13 cellular contexts compared by ENCODE assay signal in genomic region chr16:49638696-49639629, GRCh38.
DNase-seq lines count a peak whose midpoint lies in the region; ATAC-seq, FAIRE-seq and TF ChIP-seq lines count a peak whose summit lies in the region.
"Had no signal": no experiment of that assay in that cellular context is flagged by ENCODE, and none has a peak within 500 bp of the region (broad histone marks: within the 10 kb centered on the region; RNA-seq: fewer than 3 reads in every experiment).

No MANE protein-coding gene starts in this region.

- H3K36me3 ChIP-seq in DND-41 (ENCODE audit: insufficient read depth, low read length) (no peaks in the 10 kb centered on the region), K562 (ENCODE audit: control insufficient read depth, insufficient read depth, low read length) (no peaks in the 10 kb centered on the region), hepatocyte (replicated peaks; ENCODE audit: insufficient read depth, low read depth) (no peaks in the 10 kb centered on the region)
- H3K36me3 ChIP-seq: WERI-Rb-1 had no signal

- no peak for TF ChIP-seq EP300 in K562 (IDR thresholded peaks at IDR 0.05; ENCODE audit: low read length)

- TF ChIP-seq CTCF in DND-41 (IDR thresholded peaks at IDR 0.05; ENCODE audit: borderline replicate concordance, extremely low read depth, low read length, poor library complexity, severe bottlenecking) (no peak), K562 (IDR thresholded peaks at IDR 0.05 in 2 of 3, conservative IDR thresholded peaks at IDR 0.05 in 1 of 3; ENCODE audit: insufficient read depth in 2 of 3, low read depth in 1 of 3, low read length in 3 of 3) (no peak), hepatocyte (IDR thresholded peaks at IDR 0.05; ENCODE audit: poor library complexity) (no peak), progenitor cell of endocrine pancreas (IDR thresholded peaks at IDR 0.05; ENCODE audit: unreplicated experiment) (no peak)

- no peaks in the 10 kb centered on the region for H3K27me3 ChIP-seq in DND-41 (ENCODE audit: insufficient read depth, low read length, poor library complexity)
- H3K27me3 ChIP-seq in K562 (ENCODE audit: control insufficient read depth in 2 of 2, insufficient read depth in 2 of 2, low read length in 2 of 2), result peaks cover 31 to 78% of the 10 kb centered on the region in 2 experiments; a peak in 4 of 5 replicates
- no peaks in the 10 kb centered on the region for H3K27me3 ChIP-seq in hepatocyte

- H3K9me1 ChIP-seq in K562 (ENCODE audit: control insufficient read depth, insufficient read depth, low read length), result no peaks in the 10 kb centered on the region

- in situ Hi-C loops in K562 (cut with MboI), result no loop called here
- in situ Hi-C loops in KBM-7 (cut with MboI; ENCODE audit: low pct_unique_long_range_greater_than_20kb, low sequenced_read_pairs), result no loop called here

- no peaks in the 10 kb centered on the region for H3K9me3 Mint-ChIP-seq in progenitor cell of endocrine pancreas (ENCODE audit: low read depth)
- H3K9me3 Mint-ChIP-seq: activated naive CD8-positive, alpha-beta T cell treated with anti-CD3 and anti-CD28 coated beads, Interleukin-2, amount 10 ng/mL, durations not matched to agents 7 days and 5 days; dendritic cell treated with granulocyte-macrophage colony-stimulating factor and Interleukin-4, amounts not matched to agents 40 ng/mL and 50 ng/mL, for 4 days had no signal

- H3K79me2 ChIP-seq in DND-41 (ENCODE audit: insufficient read depth, low read length) (no peaks in the 10 kb centered on the region), K562 (ENCODE audit: control insufficient read depth, insufficient read depth, low read length) (no peaks in the 10 kb centered on the region), hepatocyte (no peaks in the 10 kb centered on the region)

- peak overlapping the region; percentile 67 for H3K27ac ChIP-seq in DND-41 (ENCODE audit: low read length)
- no peak overlapping the region for H3K27ac ChIP-seq in K562 (ENCODE audit: extremely low read depth, low read depth, low read length)
- peak overlapping the region; percentile 88 for H3K27ac ChIP-seq in hepatocyte
- H3K27ac ChIP-seq: KMS-11 had no signal

- no peaks in the 10 kb centered on the region for H4K20me1 ChIP-seq in DND-41 (ENCODE audit: insufficient read depth, low read length)
- peaks cover 13% of the 10 kb centered on the region for H4K20me1 ChIP-seq in K562 (replicated peaks; ENCODE audit: control insufficient read depth, insufficient read depth, low read length)
- H4K20me1 ChIP-seq in hepatocyte (ENCODE audit: insufficient read depth, poor library complexity, severe bottlenecking), result no peaks in the 10 kb centered on the region

- FAIRE-seq in K562 (lab: Jason Lieb, UNC), result no peak

- no peak for ATAC-seq in DND-41 (ENCODE audit: insufficient read depth, low read depth)
- ATAC-seq in K562, result no peak
- no peak for ATAC-seq in HG02588 (IDR thresholded peaks at IDR 0.05; ENCODE audit: unreplicated experiment)

- TF ChIP-seq POLR2A in K562 (conservative IDR thresholded peaks at IDR 0.05), result no peak

- H3K27ac Mint-ChIP-seq in progenitor cell of endocrine pancreas, result peak overlapping the region; percentile 87
- H3K27ac Mint-ChIP-seq: activated naive CD8-positive, alpha-beta T cell treated with anti-CD3 and anti-CD28 coated beads, Interleukin-2, amount 10 ng/mL, durations not matched to agents 7 days and 5 days; dendritic cell treated with granulocyte-macrophage colony-stimulating factor and Interleukin-4, amounts not matched to agents 40 ng/mL and 50 ng/mL, for 4 days had no signal

- CTCF ChIA-PET in K562 (lab: Yijun Ruan, JAX; ENCODE audit: low intra/inter-chr PET ratio), result no interaction called here

- H3K9me3 ChIP-seq in DND-41 (ENCODE audit: insufficient read depth, low read length, severe bottlenecking) (no peaks in the 10 kb centered on the region), K562 (replicated peaks; ENCODE audit: control insufficient read depth, insufficient read depth, low read depth, low read length) (no peaks in the 10 kb centered on the region), hepatocyte (ENCODE audit: low read depth) (no peaks in the 10 kb centered on the region)

- no peak for TF ChIP-seq RAD21 in K562 (CRISPR knock-in tag; conservative IDR thresholded peaks at IDR 0.05 in 1 of 2, IDR thresholded peaks at IDR 0.05 in 1 of 2)

- no TSS peak for BruUV-seq in K562 (replicated peaks; lab: Mats Ljungman, UMichigan)

- H3K27me3 Mint-ChIP-seq in progenitor cell of endocrine pancreas, result no peaks in the 10 kb centered on the region
- H3K27me3 Mint-ChIP-seq: activated naive CD8-positive, alpha-beta T cell treated with anti-CD3 and anti-CD28 coated beads, Interleukin-2, amount 10 ng/mL, durations not matched to agents 7 days and 5 days had no signal

- POLR2A ChIA-PET in K562 (lab: Yijun Ruan, JAX), result interaction anchor here (1.3 kb wide), 1 partner anchor 13 kb away, joined by 4 read pairs; no protein-coding TSS in a partner anchor

- H3K9me2 ChIP-seq in hepatocyte (replicated peaks; ENCODE audit: insufficient read depth), result no peaks in the 10 kb centered on the region

- no peak overlapping the region for H3K4me2 ChIP-seq in DND-41 (ENCODE audit: insufficient read depth, low read length)
- no peak overlapping the region for H3K4me2 ChIP-seq in K562 (ENCODE audit: insufficient read depth, low read length)
- peak overlapping the region; percentile 64 for H3K4me2 ChIP-seq in hepatocyte
- H3K4me2 ChIP-seq: KMS-11 had no signal

- H3K4me1 ChIP-seq in DND-41 (ENCODE audit: insufficient read depth, low read length), result peaks cover 79% of the 10 kb centered on the region
- peaks cover 0 to 10% of the 10 kb centered on the region in 2 experiments; a peak in 1 of 5 replicates for H3K4me1 ChIP-seq in K562 (replicated peaks in 1 of 2; ENCODE audit: control insufficient read depth in 2 of 2, insufficient read depth in 2 of 2, low read length in 2 of 2)
- H3K4me1 ChIP-seq in hepatocyte (ENCODE audit: insufficient read depth), result peaks cover 32% of the 10 kb centered on the region

- H3K4me3 ChIP-seq in DND-41 (ENCODE audit: low read depth in 1 of 2, low read length in 2 of 2) (no peak overlapping the region), K562 (no peak overlapping the region), hepatocyte (no peak overlapping the region)

- no peak overlapping the region for H3K4me3 Mint-ChIP-seq in progenitor cell of endocrine pancreas (ENCODE audit: low read depth)
- H3K4me3 Mint-ChIP-seq: activated naive CD8-positive, alpha-beta T cell treated with anti-CD3 and anti-CD28 coated beads, Interleukin-2, amount 10 ng/mL, durations not matched to agents 7 days and 5 days; dendritic cell treated with granulocyte-macrophage colony-stimulating factor and Interleukin-4, amounts not matched to agents 40 ng/mL and 50 ng/mL, for 4 days had no signal

- H3K9ac ChIP-seq in DND-41 (ENCODE audit: low read depth, low read length), result no peak overlapping the region
- H3K9ac ChIP-seq in K562 (ENCODE audit: insufficient read depth in 1 of 2, low read depth in 2 of 2, low read length in 2 of 2), result no peak overlapping the region
- H3K9ac ChIP-seq: KMS-11 had no signal

- DNase-seq in DND-41, result no peak
- DNase-seq in K562 (ENCODE audit: extremely low read depth in 1 of 4, low spot score in 3 of 4), result no peak
- DNase-seq in hepatocyte (ENCODE audit: low spot score), result no peak
- DNase-seq in progenitor cell of endocrine pancreas (ENCODE audit: low spot score, unreplicated experiment), result no peak
- DNase-seq in KBM-7, result no peak
- no peak for DNase-seq in T-helper 2 cell
- DNase-seq in LoVo (ENCODE audit: low spot score), result no peak
- DNase-seq: activated naive CD8-positive, alpha-beta T cell treated with anti-CD3 and anti-CD28 coated beads, Interleukin-2, amount 10 ng/mL, durations not matched to agents 7 days and 5 days; NCI-H1694; WERI-Rb-1 had no signal

- peaks cover 23% of the 10 kb centered on the region for H3K4me1 Mint-ChIP-seq in progenitor cell of endocrine pancreas (ENCODE audit: low read depth)
- H3K4me1 Mint-ChIP-seq: activated naive CD8-positive, alpha-beta T cell treated with anti-CD3 and anti-CD28 coated beads, Interleukin-2, amount 10 ng/mL, durations not matched to agents 7 days and 5 days had no signal

- H3K36me3 Mint-ChIP-seq in progenitor cell of endocrine pancreas (ENCODE audit: insufficient read depth), result peaks cover 15% of the 10 kb centered on the region
- H3K36me3 Mint-ChIP-seq: activated naive CD8-positive, alpha-beta T cell treated with anti-CD3 and anti-CD28 coated beads, Interleukin-2, amount 10 ng/mL, durations not matched to agents 7 days and 5 days had no signal

- intact Hi-C loops in K562 (cut with micrococcal nuclease), result no loop called here

- H2AFZ ChIP-seq in DND-41 (ENCODE audit: low read depth, low read length) (no peak overlapping the region), K562 (ENCODE audit: low read depth, low read length) (no peak overlapping the region), hepatocyte (no peak overlapping the region)

- WGBS in K562 (ENCODE audit: insufficient coverage, low coverage, missing lambda C conversion rate), result 0% methylated on average over 19 of the region's 22 CpGs
- WGBS in hepatocyte (ENCODE audit: low lambda C conversion rate, missing lambda C conversion rate), result 72% methylated on average over 22 of the region's 22 CpGs

TF ChIP-seq in K562, 482 proteins besides CTCF, POLR2A, EP300 and RAD21:
- TF ChIP-seq, protein P1, sequence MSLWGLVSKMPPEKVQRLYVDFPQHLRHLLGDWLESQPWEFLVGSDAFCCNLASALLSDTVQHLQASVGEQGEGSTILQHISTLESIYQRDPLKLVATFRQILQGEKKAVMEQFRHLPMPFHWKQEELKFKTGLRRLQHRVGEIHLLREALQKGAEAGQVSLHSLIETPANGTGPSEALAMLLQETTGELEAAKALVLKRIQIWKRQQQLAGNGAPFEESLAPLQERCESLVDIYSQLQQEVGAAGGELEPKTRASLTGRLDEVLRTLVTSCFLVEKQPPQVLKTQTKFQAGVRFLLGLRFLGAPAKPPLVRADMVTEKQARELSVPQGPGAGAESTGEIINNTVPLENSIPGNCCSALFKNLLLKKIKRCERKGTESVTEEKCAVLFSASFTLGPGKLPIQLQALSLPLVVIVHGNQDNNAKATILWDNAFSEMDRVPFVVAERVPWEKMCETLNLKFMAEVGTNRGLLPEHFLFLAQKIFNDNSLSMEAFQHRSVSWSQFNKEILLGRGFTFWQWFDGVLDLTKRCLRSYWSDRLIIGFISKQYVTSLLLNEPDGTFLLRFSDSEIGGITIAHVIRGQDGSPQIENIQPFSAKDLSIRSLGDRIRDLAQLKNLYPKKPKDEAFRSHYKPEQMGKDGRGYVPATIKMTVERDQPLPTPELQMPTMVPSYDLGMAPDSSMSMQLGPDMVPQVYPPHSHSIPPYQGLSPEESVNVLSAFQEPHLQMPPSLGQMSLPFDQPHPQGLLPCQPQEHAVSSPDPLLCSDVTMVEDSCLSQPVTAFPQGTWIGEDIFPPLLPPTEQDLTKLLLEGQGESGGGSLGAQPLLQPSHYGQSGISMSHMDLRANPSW (CRISPR knock-in tag; IDR thresholded peaks at IDR 0.05), result no peak
- 0 out of 2 replicates have a peak, but pooled peaks have one; percentile 17 for TF ChIP-seq CEBPB (tag; IDR thresholded peaks at IDR 0.05)
TF ChIP-seq in K562: peak in this region for 1.
